In genomic region chr1:37630426-37631038, GRCh38 we compare ENCODE assay signal across 1 cellular context.
TF ChIP-seq lines count a peak whose summit lies in the region.

No MANE protein-coding gene starts in this region.

TF ChIP-seq in GM23338, 12 proteins besides CTCF, POLR2A, EP300 and RAD21 (continued from another document):
- no peak for TF ChIP-seq ZNF462 (CRISPR knock-in tag; IDR thresholded peaks at IDR 0.05)
